ENCODE assay signal across 6 cellular contexts in genomic region chr19:42280761-42281174, GRCh38. TPM values are rescaled to one million over a fixed set of nuclear protein-coding genes. Genes with fewer than 3 reads are reported as not detected.
A peak's percentile ranks its signal among the peaks of the same experiment; 100 is the strongest.
DNase-seq lines count a peak whose midpoint lies in the region; ATAC-seq, FAIRE-seq and TF ChIP-seq lines count a peak whose summit lies in the region.

No MANE protein-coding gene starts in this region.

- dilution Hi-C loops in endothelial cell of umbilical vein (cut with MboI; ENCODE audit: extremely low pct_ligation_motif_present, low sequenced_read_pairs): no loop called here

- no peak overlapping the region for H3K27ac Mint-ChIP-seq in natural killer cell
- H3K27ac Mint-ChIP-seq in natural killer cell treated with Interleukin-12 subunit alpha and Interleukin-12 subunit beta and Interleukin-15 and Interleukin-18, amount 100 ng/mL, for 72 hours: no peak overlapping the region

- peaks cover 26% of the 10 kb centered on the region for H3K79me2 ChIP-seq in endothelial cell of umbilical vein (ENCODE audit: control insufficient read depth, insufficient read depth, low read length)

- H3K36me3 ChIP-seq in endothelial cell of umbilical vein (ENCODE audit: control insufficient read depth in 2 of 2, extremely low read depth in 1 of 2, insufficient read depth in 2 of 2, low read length in 2 of 2): no peaks in the 10 kb centered on the region

- no peak for TF ChIP-seq CTCF in natural killer cell (IDR thresholded peaks at IDR 0.05)
- TF ChIP-seq CTCF in endothelial cell of umbilical vein (IDR thresholded peaks at IDR 0.05; ENCODE audit: extremely low read depth in 1 of 2, insufficient read depth in 1 of 2, low read depth in 1 of 2, low read length in 2 of 2): no peak

- H3K9me3 Mint-ChIP-seq in natural killer cell: no peaks in the 10 kb centered on the region
- H3K9me3 Mint-ChIP-seq in natural killer cell treated with Interleukin-12 subunit alpha and Interleukin-12 subunit beta and Interleukin-15 and Interleukin-18, amount 100 ng/mL, for 72 hours: no peaks in the 10 kb centered on the region

- H4K20me1 ChIP-seq in endothelial cell of umbilical vein (replicated peaks; ENCODE audit: control insufficient read depth, extremely low read depth, insufficient read depth, low read length): no peaks in the 10 kb centered on the region

- H3K4me1 Mint-ChIP-seq in natural killer cell: peaks cover 35 to 39% of the 10 kb centered on the region in 2 donors
- peaks cover 40 to 47% of the 10 kb centered on the region in 2 donors for H3K4me1 Mint-ChIP-seq in natural killer cell treated with Interleukin-12 subunit alpha and Interleukin-12 subunit beta and Interleukin-15 and Interleukin-18, amount 100 ng/mL, for 72 hours (ENCODE audit: low read depth in 2 of 2)

- H3K4me2 ChIP-seq in endothelial cell of umbilical vein (ENCODE audit: insufficient read depth, low read length): peak overlapping the region; percentile 79

- H3K27me3 Mint-ChIP-seq in natural killer cell (ENCODE audit: low read depth in 2 of 2): no peaks in the 10 kb centered on the region
- H3K27me3 Mint-ChIP-seq in natural killer cell treated with Interleukin-12 subunit alpha and Interleukin-12 subunit beta and Interleukin-15 and Interleukin-18, amount 100 ng/mL, for 72 hours: no peaks in the 10 kb centered on the region

- peak overlapping the region; percentile 22 for H3K27ac ChIP-seq in endothelial cell of umbilical vein (ENCODE audit: insufficient read depth, low read depth, low read length)

- H3K9ac ChIP-seq in endothelial cell of umbilical vein (replicated peaks; ENCODE audit: extremely low read depth, insufficient read depth, low read length): peak overlapping the region; percentile 51

- no peaks in the 10 kb centered on the region for H3K36me3 Mint-ChIP-seq in natural killer cell
- peaks cover 5% of the 10 kb centered on the region for H3K36me3 Mint-ChIP-seq in natural killer cell treated with Interleukin-12 subunit alpha and Interleukin-12 subunit beta and Interleukin-15 and Interleukin-18, amount 100 ng/mL, for 72 hours

- H3K4me3 Mint-ChIP-seq in natural killer cell: peak overlapping the region; percentile 70
- no peak overlapping the region for H3K4me3 Mint-ChIP-seq in natural killer cell treated with Interleukin-12 subunit alpha and Interleukin-12 subunit beta and Interleukin-15 and Interleukin-18, amount 100 ng/mL, for 72 hours

- H3K9me3 ChIP-seq in endothelial cell of umbilical vein (replicated peaks; ENCODE audit: control insufficient read depth, insufficient read depth, low read length): no peaks in the 10 kb centered on the region

- H2AFZ ChIP-seq in endothelial cell of umbilical vein (ENCODE audit: low read depth, low read length): no peak overlapping the region

- ATAC-seq in natural killer cell: no peak
- ATAC-seq in natural killer cell treated with Interleukin-12 subunit alpha and Interleukin-12 subunit beta and Interleukin-15 and Interleukin-18, amount 100 ng/mL, for 72 hours: no peak
- ATAC-seq in sciatic nerve: peak; percentile 33
- no peak for ATAC-seq in HG02970 (IDR thresholded peaks at IDR 0.05; ENCODE audit: low FRiP score, unreplicated experiment)

- H3K9me1 ChIP-seq in endothelial cell of umbilical vein (replicated peaks; ENCODE audit: control insufficient read depth, extremely low read depth, insufficient read depth, low read length): no peaks in the 10 kb centered on the region

- no peak for FAIRE-seq in endothelial cell of umbilical vein (lab: Jason Lieb, UNC)

- CTCF ChIA-PET in endothelial cell of umbilical vein (lab: Charles Lee): interaction anchor here (1.4 to 7.4 kb wide), 3 partner anchors 10 to 34 kb away, joined by 5 to 365 read pairs (median 24); partner anchors contain the start of genes CIC and GSK3A

- no TSS peak for BruUV-seq in endothelial cell of umbilical vein (replicated peaks; lab: Mats Ljungman, UMichigan)

- no peak for TF ChIP-seq POLR2A in endothelial cell of umbilical vein (IDR thresholded peaks at IDR 0.05; ENCODE audit: low read depth, low read length)

- DNase-seq in natural killer cell (no peak), endothelial cell of umbilical vein (ENCODE audit: low read depth, low spot score) (peak; percentile 39), sciatic nerve (ENCODE audit: low spot score) (no peak), NCI-H2029 treated with DMSO at 0.1 percent for 48 hours (lab: John Stamatoyannopoulos, UW) (no peak)
- DNase-seq in natural killer cell treated with Interleukin-12 subunit alpha and Interleukin-12 subunit beta and Interleukin-15 and Interleukin-18, amount 100 ng/mL, for 72 hours (ENCODE audit: low spot score): no peak

- POLR2A ChIA-PET in endothelial cell of umbilical vein (lab: Charles Lee): interaction anchor here (1.8 kb wide), 1 partner anchor 38 kb away, joined by 11 read pairs; the partner anchor contains the start of gene GSK3A

- H3K4me3 ChIP-seq in endothelial cell of umbilical vein (replicated peaks in 1 of 3; ENCODE audit: insufficient read depth in 1 of 3, low read depth in 1 of 3, low read length in 3 of 3): peak overlapping the region; percentile 61 to 74 (median 70)

- intact Hi-C loops in natural killer cell (cut with micrococcal nuclease): loop anchor here (2.0 to 5.0 kb wide), 2 partner anchors 64 to 78 kb away; partner anchors contain the start of gene DEDD2
- intact Hi-C loops in endothelial cell of umbilical vein (cut with micrococcal nuclease): loop anchor here (1.0 to 2.0 kb wide), 7 partner anchors 12 to 168 kb away; partner anchors contain the start of genes DEDD2, ERF, MEGF8 and POU2F2
- intact Hi-C loops in sciatic nerve (cut with DNase I): no loop called here

- H3K4me1 ChIP-seq in endothelial cell of umbilical vein (ENCODE audit: control insufficient read depth, extremely low read depth, insufficient read depth, low read length): peaks cover 60% of the 10 kb centered on the region

- H3K27me3 ChIP-seq in endothelial cell of umbilical vein (ENCODE audit: control insufficient read depth in 2 of 2, insufficient read depth in 2 of 2, low read length in 2 of 2): no peaks in the 10 kb centered on the region

RNA-seq across cellular contexts. Expression of gene CIC, which starts 11.7 kb away (rescaled TPM):
- total RNA-seq in natural killer cell (100 to 1,000 TPM in 2 of 3 donors, 10 to 100 TPM in 1; 95.4 to 121 (median 108) TPM), endothelial cell of umbilical vein (86.0 and 86.3 TPM in 2 replicates), sciatic nerve (92.1 TPM)
- 100 to 1,000 TPM; 110 to 115 TPM for total RNA-seq in natural killer cell treated with Interleukin-12 subunit alpha and Interleukin-12 subunit beta and Interleukin-15 and Interleukin-18, amount 100 ng/mL, for 72 hours
- 18.4 and 23.5 TPM in 2 replicates for polyA plus RNA-seq in endothelial cell of umbilical vein
- 15.8 and 26.9 TPM in 2 replicates for polyA plus RNA-seq in endothelial cell of umbilical vein (2011; cell fraction: cytosol; rRNA removed)
- polyA plus RNA-seq in endothelial cell of umbilical vein (2011; cell fraction: nucleus; rRNA removed): 59.1 and 69.4 TPM in 2 replicates
- 28.9 and 43.8 TPM in 2 replicates for polyA plus RNA-seq in endothelial cell of umbilical vein (2012)
- polyA minus RNA-seq in endothelial cell of umbilical vein: 9.1 and 9.7 TPM in 2 replicates
- polyA minus RNA-seq in endothelial cell of umbilical vein (2011; cell fraction: cytosol; rRNA and poly(A)+ RNA removed): 11.2 TPM
- polyA minus RNA-seq in endothelial cell of umbilical vein (2011; cell fraction: nucleus; rRNA and poly(A)+ RNA removed): 15.3 and 26.1 TPM in 2 replicates

RNA-seq across cellular contexts. Expression of gene PRR19, which starts 21.2 kb away (rescaled TPM):
- total RNA-seq in natural killer cell (not detected), endothelial cell of umbilical vein (1.0 and 1.5 TPM in 2 replicates), sciatic nerve (0.45 TPM)
- 1 to 10 TPM in 1 of 2 donors, under 1 TPM in 1; 0.64 to 1.0 TPM for total RNA-seq in natural killer cell treated with Interleukin-12 subunit alpha and Interleukin-12 subunit beta and Interleukin-15 and Interleukin-18, amount 100 ng/mL, for 72 hours
- polyA plus RNA-seq in endothelial cell of umbilical vein: 1.4 and 1.9 TPM in 2 replicates
- polyA plus RNA-seq in endothelial cell of umbilical vein (2011; cell fraction: cytosol; rRNA removed): 0.98 and 1.0 TPM in 2 replicates
- polyA plus RNA-seq in endothelial cell of umbilical vein (2011; cell fraction: nucleus; rRNA removed): 0.55 and 0.92 TPM in 2 replicates
- 1.1 and 1.3 TPM in 2 replicates for polyA plus RNA-seq in endothelial cell of umbilical vein (2012)
- polyA minus RNA-seq in endothelial cell of umbilical vein: 0.53 and 0.62 TPM in 2 replicates
- polyA minus RNA-seq in endothelial cell of umbilical vein (2011; cell fraction: cytosol; rRNA and poly(A)+ RNA removed): not detected
- 0.53 and 0.63 TPM in 2 replicates for polyA minus RNA-seq in endothelial cell of umbilical vein (2011; cell fraction: nucleus; rRNA and poly(A)+ RNA removed)

RNA-seq across cellular contexts. Expression of gene PAFAH1B3, which starts 21.7 kb away (rescaled TPM):
- total RNA-seq in natural killer cell: 1 to 10 TPM; 6.1 to 8.9 (median 7.9) TPM
- total RNA-seq in natural killer cell treated with Interleukin-12 subunit alpha and Interleukin-12 subunit beta and Interleukin-15 and Interleukin-18, amount 100 ng/mL, for 72 hours: 10 to 100 TPM; 16.9 to 40.2 TPM
- 41.4 and 47.6 TPM in 2 replicates for total RNA-seq in endothelial cell of umbilical vein
- polyA plus RNA-seq in endothelial cell of umbilical vein: 95.0 and 115 TPM in 2 replicates
- polyA plus RNA-seq in endothelial cell of umbilical vein (2011; cell fraction: cytosol; rRNA removed): 60.9 and 62.4 TPM in 2 replicates
- polyA plus RNA-seq in endothelial cell of umbilical vein (2011; cell fraction: nucleus; rRNA removed): 37.0 and 38.1 TPM in 2 replicates
- polyA plus RNA-seq in endothelial cell of umbilical vein (2012): 41.4 and 45.7 TPM in 2 replicates
- 31.2 and 37.2 TPM in 2 replicates for polyA minus RNA-seq in endothelial cell of umbilical vein
- polyA minus RNA-seq in endothelial cell of umbilical vein (2011; cell fraction: cytosol; rRNA and poly(A)+ RNA removed): 15.9 TPM
- polyA minus RNA-seq in endothelial cell of umbilical vein (2011; cell fraction: nucleus; rRNA and poly(A)+ RNA removed): 5.5 and 10.9 TPM in 2 replicates
- 7.4 TPM for total RNA-seq in sciatic nerve

RNA-seq across cellular contexts. Expression of gene ERF, which starts 25.8 kb away (rescaled TPM):
- total RNA-seq in natural killer cell (100 to 1,000 TPM in 1 of 3 donors, 10 to 100 TPM in 2; 58.3 to 115 (median 75.6) TPM), endothelial cell of umbilical vein (117 and 130 TPM in 2 replicates), sciatic nerve (90.7 TPM)
- total RNA-seq in natural killer cell treated with Interleukin-12 subunit alpha and Interleukin-12 subunit beta and Interleukin-15 and Interleukin-18, amount 100 ng/mL, for 72 hours: 10 to 100 TPM; 29.5 to 47.8 TPM
- 102 and 125 TPM in 2 replicates for polyA plus RNA-seq in endothelial cell of umbilical vein
- polyA plus RNA-seq in endothelial cell of umbilical vein (2011; cell fraction: cytosol; rRNA removed): 43.3 and 54.3 TPM in 2 replicates
- polyA plus RNA-seq in endothelial cell of umbilical vein (2011; cell fraction: nucleus; rRNA removed): 130 and 152 TPM in 2 replicates
- 40.7 and 61.9 TPM in 2 replicates for polyA plus RNA-seq in endothelial cell of umbilical vein (2012)
- polyA minus RNA-seq in endothelial cell of umbilical vein: 76.4 and 95.4 TPM in 2 replicates
- polyA minus RNA-seq in endothelial cell of umbilical vein (2011; cell fraction: cytosol; rRNA and poly(A)+ RNA removed): 26.5 TPM
- 38.5 and 45.5 TPM in 2 replicates for polyA minus RNA-seq in endothelial cell of umbilical vein (2011; cell fraction: nucleus; rRNA and poly(A)+ RNA removed)

RNA-seq across cellular contexts. Expression of gene TMEM145, which starts 32.3 kb away (rescaled TPM):
- total RNA-seq in natural killer cell: not detected
- 1 to 10 TPM; 1.4 to 1.6 TPM for total RNA-seq in natural killer cell treated with Interleukin-12 subunit alpha and Interleukin-12 subunit beta and Interleukin-15 and Interleukin-18, amount 100 ng/mL, for 72 hours
- total RNA-seq in endothelial cell of umbilical vein: not detected in 2 replicates
- 0.24 TPM in 1 of 2 replicates, not detected in the other for polyA plus RNA-seq in endothelial cell of umbilical vein
- not detected in 2 replicates for polyA plus RNA-seq in endothelial cell of umbilical vein (2011; cell fraction: cytosol; rRNA removed)
- polyA plus RNA-seq in endothelial cell of umbilical vein (2011; cell fraction: nucleus; rRNA removed): 0.38 TPM in 1 of 2 replicates, not detected in the other
- polyA plus RNA-seq in endothelial cell of umbilical vein (2012): not detected in 2 replicates
- polyA minus RNA-seq in endothelial cell of umbilical vein: 0.13 TPM in 1 of 2 replicates, not detected in the other
- not detected for polyA minus RNA-seq in endothelial cell of umbilical vein (2011; cell fraction: cytosol; rRNA and poly(A)+ RNA removed)
- not detected in 2 replicates for polyA minus RNA-seq in endothelial cell of umbilical vein (2011; cell fraction: nucleus; rRNA and poly(A)+ RNA removed)
- not detected for total RNA-seq in sciatic nerve
